ENCODE assay signal across 27 cellular contexts in genomic region chr16:30104492-30104891, GRCh38. TPM values are rescaled to one million over a fixed set of nuclear protein-coding genes. Genes with fewer than 3 reads are reported as not detected.
DNase-seq lines count a peak whose midpoint lies in the region; ATAC-seq and TF ChIP-seq lines count a peak whose summit lies in the region.
"Had no signal": no experiment of that assay in that cellular context is flagged by ENCODE, and none has a peak within 500 bp of the region (broad histone marks: within the 10 kb centered on the region; RNA-seq: fewer than 3 reads in every experiment).

No MANE protein-coding gene starts in this region.

- peaks cover 13% of the 10 kb centered on the region for H3K36me3 Mint-ChIP-seq in activated CD4-positive, alpha-beta T cell treated with anti-CD3 and anti-CD28 coated beads for 36 hours (ENCODE audit: low read depth)
- peaks cover 30% of the 10 kb centered on the region for H3K36me3 Mint-ChIP-seq in activated CD4-positive, alpha-beta T cell treated with anti-CD3 and anti-CD28 coated beads, Interleukin-2, amount 10 ng/mL, durations not matched to agents 24 days and 14 days (ENCODE audit: low read depth)
- H3K36me3 Mint-ChIP-seq in type B pancreatic cell = peaks cover 31% of the 10 kb centered on the region

- no peaks in the 10 kb centered on the region for H3K79me2 ChIP-seq in PC-9 (ENCODE audit: low read depth)

- H2AFZ ChIP-seq in PC-9 = peak overlapping the region; percentile 18; the same call in 1 of the 2 replicates

- H3K27ac ChIP-seq in PC-9 (peak overlapping the region; percentile 73), lower lobe of right lung (peak overlapping the region; percentile 63)
- H3K27ac ChIP-seq: A549, dorsolateral prefrontal cortex, gastrocnemius medialis, psoas muscle, tibial nerve, VCaP had no signal

- H3K9me3 Mint-ChIP-seq in activated CD4-positive, alpha-beta T cell treated with anti-CD3 and anti-CD28 coated beads for 36 hours (ENCODE audit: low read depth) = no peaks in the 10 kb centered on the region
- H3K9me3 Mint-ChIP-seq in activated CD4-positive, alpha-beta T cell treated with anti-CD3 and anti-CD28 coated beads, Interleukin-2, amount 10 ng/mL, durations not matched to agents 24 days and 14 days = no peaks in the 10 kb centered on the region
- no peaks in the 10 kb centered on the region for H3K9me3 Mint-ChIP-seq in type B pancreatic cell
- H3K9me3 Mint-ChIP-seq: neural crest cell had no signal

- H3K4me1 Mint-ChIP-seq in activated CD4-positive, alpha-beta T cell treated with anti-CD3 and anti-CD28 coated beads for 36 hours = no peaks in the 10 kb centered on the region
- H3K4me1 Mint-ChIP-seq in activated CD4-positive, alpha-beta T cell treated with anti-CD3 and anti-CD28 coated beads, Interleukin-2, amount 10 ng/mL, durations not matched to agents 24 days and 14 days = no peaks in the 10 kb centered on the region
- H3K4me1 Mint-ChIP-seq in type B pancreatic cell (ENCODE audit: unreplicated experiment) = peaks cover 5% of the 10 kb centered on the region

- H3K9me2 ChIP-seq in PC-9 (ENCODE audit: insufficient read depth) = no peaks in the 10 kb centered on the region

- intact Hi-C loops in activated CD4-positive, alpha-beta T cell treated with anti-CD3 and anti-CD28 coated beads for 36 hours (cut with DNase I, micrococcal nuclease) = no loop called here
- intact Hi-C loops in activated CD4-positive, alpha-beta T cell treated with anti-CD3 and anti-CD28 coated beads, Interleukin-2, amount 10 ng/mL, durations not matched to agents 24 days and 14 days (cut with micrococcal nuclease) = no loop called here
- intact Hi-C loops in PC-9 (cut with micrococcal nuclease; ENCODE audit: unreplicated experiment) (loop anchor here (2.0 kb wide), 1 partner anchor 14 kb away; the partner anchor contains the start of gene TBX6), lower lobe of right lung (cut with DNase I) (no loop called here)

- H3K9me3 ChIP-seq in PC-9 (ENCODE audit: insufficient read depth, low read depth) (no peaks in the 10 kb centered on the region), lower lobe of right lung (no peaks in the 10 kb centered on the region)
- H3K9me3 ChIP-seq: A549, BE2C, gastrocnemius medialis, psoas muscle, tibial nerve had no signal

- POLR2A ChIA-PET in activated CD4-positive, alpha-beta T cell treated with anti-CD3 and anti-CD28 coated beads for 36 hours (lab: Charles Lee) = no interaction called here
- POLR2A ChIA-PET in PC-9 (lab: Charles Lee; ENCODE audit: unreplicated experiment) = interaction anchor here (0.5 to 0.7 kb wide), 4 partner anchors 12 to 1251 kb away, joined by 3 to 19 read pairs (median 8); partner anchors contain the start of gene ALDOA

- H3K27ac Mint-ChIP-seq in activated CD4-positive, alpha-beta T cell treated with anti-CD3 and anti-CD28 coated beads for 36 hours = peak overlapping the region; percentile 72
- H3K27ac Mint-ChIP-seq in activated CD4-positive, alpha-beta T cell treated with anti-CD3 and anti-CD28 coated beads, Interleukin-2, amount 10 ng/mL, durations not matched to agents 24 days and 14 days = no peak overlapping the region
- peak overlapping the region; percentile 90 for H3K27ac Mint-ChIP-seq in type B pancreatic cell

- no peaks in the 10 kb centered on the region for H4K20me1 ChIP-seq in PC-9 (ENCODE audit: insufficient read depth)

- H3K27me3 Mint-ChIP-seq in activated CD4-positive, alpha-beta T cell treated with anti-CD3 and anti-CD28 coated beads for 36 hours = no peaks in the 10 kb centered on the region
- no peaks in the 10 kb centered on the region for H3K27me3 Mint-ChIP-seq in activated CD4-positive, alpha-beta T cell treated with anti-CD3 and anti-CD28 coated beads, Interleukin-2, amount 10 ng/mL, durations not matched to agents 24 days and 14 days
- H3K27me3 Mint-ChIP-seq in type B pancreatic cell = no peaks in the 10 kb centered on the region

- TF ChIP-seq CTCF in PC-9 (conservative IDR thresholded peaks at IDR 0.05) (no peak), lower lobe of right lung (IDR thresholded peaks at IDR 0.05) (no peak), type B pancreatic cell (conservative IDR thresholded peaks at IDR 0.05) (no peak)

- CTCF ChIA-PET in activated CD4-positive, alpha-beta T cell treated with anti-CD3 and anti-CD28 coated beads for 36 hours (lab: Charles Lee) = interaction anchor here (0.6 to 2.5 kb wide), 3 partner anchors 8 to 99 kb away, joined by 3 to 11 read pairs (median 3); partner anchors contain the start of gene GDPD3
- CTCF ChIA-PET in PC-9 (lab: Charles Lee) = interaction anchor here (1.2 to 1.5 kb wide), 2 partner anchors 11 to 15 kb away, joined by 3 to 4 read pairs; no protein-coding TSS in a partner anchor

- H3K4me3 ChIP-seq in PC-9 = 0 out of 2 replicates have a peak overlapping the region, but pooled peaks have one; percentile 3
- H3K4me3 ChIP-seq in lower lobe of right lung = no peak overlapping the region
- H3K4me3 ChIP-seq: A549, dorsolateral prefrontal cortex, gastrocnemius medialis, psoas muscle, tibial nerve had no signal

- no TSS peak for BruUV-seq in PC-9 (replicated peaks; lab: Mats Ljungman, UMichigan)

- H3K4me1 ChIP-seq in PC-9 (replicated peaks; ENCODE audit: insufficient read depth) (peaks cover 23% of the 10 kb centered on the region), lower lobe of right lung (no peaks in the 10 kb centered on the region)
- H3K4me1 ChIP-seq: A549, BE2C, gastrocnemius medialis, psoas muscle, tibial nerve had no signal

- H3K4me2 ChIP-seq in PC-9 = peak overlapping the region; percentile 69
- H3K4me2 ChIP-seq: A549 had no signal

- no peak for ATAC-seq in activated CD4-positive, alpha-beta T cell treated with anti-CD3 and anti-CD28 coated beads for 36 hours
- peak; percentile 95 to 96 for ATAC-seq in lower lobe of right lung
- no peak for ATAC-seq in HG03520 (IDR thresholded peaks at IDR 0.05; ENCODE audit: unreplicated experiment)
- ATAC-seq: gastrocnemius medialis, psoas muscle had no signal

- H3K4me3 Mint-ChIP-seq in activated CD4-positive, alpha-beta T cell treated with anti-CD3 and anti-CD28 coated beads for 36 hours = no peak overlapping the region
- H3K4me3 Mint-ChIP-seq in activated CD4-positive, alpha-beta T cell treated with anti-CD3 and anti-CD28 coated beads, Interleukin-2, amount 10 ng/mL, durations not matched to agents 24 days and 14 days = no peak overlapping the region
- H3K4me3 Mint-ChIP-seq in type B pancreatic cell = peak overlapping the region; percentile 65
- H3K4me3 Mint-ChIP-seq: neural crest cell had no signal

- H3K36me3 ChIP-seq in PC-9 (ENCODE audit: low read depth) (no peaks in the 10 kb centered on the region), lower lobe of right lung (peaks cover 44% of the 10 kb centered on the region)
- H3K36me3 ChIP-seq: BE2C had no signal

- H3K27me3 ChIP-seq in PC-9 (ENCODE audit: insufficient read depth, low read depth) (no peaks in the 10 kb centered on the region), lower lobe of right lung (ENCODE audit: low read depth) (no peaks in the 10 kb centered on the region)
- H3K27me3 ChIP-seq: BE2C, dorsolateral prefrontal cortex, gastrocnemius medialis, tibial nerve had no signal

- peaks cover 29% of the 10 kb centered on the region for H3F3A ChIP-seq in PC-9 (ENCODE audit: insufficient read depth, low read depth)

- DNase-seq in activated CD4-positive, alpha-beta T cell treated with anti-CD3 and anti-CD28 coated beads for 36 hours = no peak
- no peak for DNase-seq in activated CD4-positive, alpha-beta T cell treated with anti-CD3 and anti-CD28 coated beads, Interleukin-2, amount 10 ng/mL, durations not matched to agents 24 days and 14 days
- DNase-seq in PC-9 (peak; percentile 89 to 97), lower lobe of right lung (peak; percentile 83), type B pancreatic cell (ENCODE audit: extremely low spot score, unreplicated experiment) (no peak), retina (no peak), C1 segment of cervical spinal cord (lab: John Stamatoyannopoulos, UW) (no peak)
- DNase-seq: activated CD4-positive, alpha-beta T cell treated with anti-CD3 and anti-CD28 coated beads, Interleukin-2, amount 50 U/mL, for 48 hours; activated gamma-delta T cell; BE2C; dorsolateral prefrontal cortex; EL; gastrocnemius medialis; kidney glomerular epithelial cell; MM.1S; NCI-H1436 treated with DMSO at 0.1 percent for 48 hours; NCI-H2171 treated with DMSO at 0.1 percent for 48 hours; psoas muscle; SHP77; stimulated activated CD4-positive, alpha-beta T cell treated with anti-CD3 and anti-CD28 coated beads, Interleukin-2, amount 100 ng/mL, for 24 hours; stimulated activated naive CD4-positive, alpha-beta T cell treated with Interleukin-2 at 50 U/mL for 16 hours had no signal

RNA-seq across cellular contexts. Expression of gene YPEL3, which starts 8.5 kb away (rescaled TPM):
- 10 to 100 TPM; 17.4 to 19.1 TPM for total RNA-seq in activated CD4-positive, alpha-beta T cell treated with anti-CD3 and anti-CD28 coated beads for 36 hours
- 11.8 and 11.9 TPM in 2 replicates for total RNA-seq in activated CD4-positive, alpha-beta T cell treated with anti-CD3 and anti-CD28 coated beads, Interleukin-2, amount 10 ng/mL, durations not matched to agents 24 days and 14 days
- 95.4 and 129 TPM in 2 replicates for total RNA-seq in PC-9 (2021)
- total RNA-seq in lower lobe of right lung = 113 TPM
- total RNA-seq in type B pancreatic cell (ENCODE audit: low replicate concordance) = 37.9 and 61.9 TPM in 2 replicates

RNA-seq across cellular contexts. Expression of gene GDPD3, which starts 8.8 kb away (rescaled TPM):
- 1 to 10 TPM; 6.1 to 7.0 TPM for total RNA-seq in activated CD4-positive, alpha-beta T cell treated with anti-CD3 and anti-CD28 coated beads for 36 hours
- total RNA-seq in activated CD4-positive, alpha-beta T cell treated with anti-CD3 and anti-CD28 coated beads, Interleukin-2, amount 10 ng/mL, durations not matched to agents 24 days and 14 days = 6.0 and 6.6 TPM in 2 replicates
- total RNA-seq in PC-9 (2021) (27.5 and 32.1 TPM in 2 replicates), lower lobe of right lung (14.4 TPM), type B pancreatic cell (ENCODE audit: low replicate concordance) (19.7 and 23.2 TPM in 2 replicates)

RNA-seq across cellular contexts. Expression of gene TBX6, which starts 12.8 kb away (rescaled TPM):
- total RNA-seq in activated CD4-positive, alpha-beta T cell treated with anti-CD3 and anti-CD28 coated beads for 36 hours = 1 to 10 TPM; 2.7 to 3.0 TPM
- 2.1 TPM in 2 replicates for total RNA-seq in activated CD4-positive, alpha-beta T cell treated with anti-CD3 and anti-CD28 coated beads, Interleukin-2, amount 10 ng/mL, durations not matched to agents 24 days and 14 days
- total RNA-seq in PC-9 (2021) (8.3 and 9.6 TPM in 2 replicates), lower lobe of right lung (1.6 TPM), type B pancreatic cell (ENCODE audit: low replicate concordance) (1.6 TPM in 2 replicates)
- total RNA-seq: skeletal muscle tissue had no signal

RNA-seq across cellular contexts. Expression of gene MAPK3, which starts 18.5 kb away (rescaled TPM):
- total RNA-seq in activated CD4-positive, alpha-beta T cell treated with anti-CD3 and anti-CD28 coated beads for 36 hours = 10 to 100 TPM; 59.0 to 81.7 TPM
- total RNA-seq in activated CD4-positive, alpha-beta T cell treated with anti-CD3 and anti-CD28 coated beads, Interleukin-2, amount 10 ng/mL, durations not matched to agents 24 days and 14 days = 53.9 and 56.4 TPM in 2 replicates
- total RNA-seq in PC-9 (2021) (113 and 133 TPM in 2 replicates), lower lobe of right lung (84.6 TPM), type B pancreatic cell (ENCODE audit: low replicate concordance) (79.6 and 88.0 TPM in 2 replicates)

RNA-seq across cellular contexts. Expression of gene PPP4C, which starts 28.7 kb away (rescaled TPM):
- total RNA-seq in activated CD4-positive, alpha-beta T cell treated with anti-CD3 and anti-CD28 coated beads for 36 hours = 100 to 1,000 TPM; 106 to 113 TPM
- 144 and 145 TPM in 2 replicates for total RNA-seq in activated CD4-positive, alpha-beta T cell treated with anti-CD3 and anti-CD28 coated beads, Interleukin-2, amount 10 ng/mL, durations not matched to agents 24 days and 14 days
- total RNA-seq in PC-9 (2021) (246 and 268 TPM in 2 replicates), lower lobe of right lung (68.9 TPM), type B pancreatic cell (ENCODE audit: low replicate concordance) (128 and 155 TPM in 2 replicates)

Comparison
In these comparisons a context has a peak if more than half of its experiments do, and no peak if none do; other contexts are left out.
1. ATAC-seq: peak in lower lobe of right lung (2 of 2); none in activated CD4-positive, alpha-beta T cell treated with anti-CD3 and anti-CD28 coated beads for 36 hours (single experiment) and HG03520 (single experiment).
2. DNase-seq: peak in PC-9 (2 of 2) and lower lobe of right lung (single experiment); none in activated CD4-positive, alpha-beta T cell treated with anti-CD3 and anti-CD28 coated beads for 36 hours (single experiment), activated CD4-positive, alpha-beta T cell treated with anti-CD3 and anti-CD28 coated beads, Interleukin-2, amount 10 ng/mL, durations not matched to agents 24 days and 14 days (single experiment), type B pancreatic cell (single experiment), retina (single experiment) and C1 segment of cervical spinal cord (0 of 14).